1 cellular context compared by ENCODE assay signal in genomic region chr15:69290346-69291164, GRCh38.
TF ChIP-seq lines count a peak whose summit lies in the region.

No MANE protein-coding gene starts in this region.

TF ChIP-seq in IMR-90, 13 proteins besides CTCF, POLR2A, EP300 and RAD21:
- TF ChIP-seq CEBPB (IDR thresholded peaks at IDR 0.05; ENCODE audit: low read depth, low read length) = no peak
- TF ChIP-seq SMC3 (IDR thresholded peaks at IDR 0.05; ENCODE audit: low read depth, low read length) = no peak
- no peak for TF ChIP-seq BHLHE40 (IDR thresholded peaks at IDR 0.05; ENCODE audit: low read depth, low read length)
- no peak for TF ChIP-seq MAFK (IDR thresholded peaks at IDR 0.05; ENCODE audit: low read depth, low read length)
- no peak for TF ChIP-seq ELK1 (IDR thresholded peaks at IDR 0.05; ENCODE audit: borderline replicate concordance, low read depth, low read length)
- TF ChIP-seq RFX5 (IDR thresholded peaks at IDR 0.05; ENCODE audit: low read depth, low read length) = no peak
- TF ChIP-seq CHD1 (IDR thresholded peaks at IDR 0.05; ENCODE audit: low read depth, low read length) = no peak
- TF ChIP-seq, protein P1, sequence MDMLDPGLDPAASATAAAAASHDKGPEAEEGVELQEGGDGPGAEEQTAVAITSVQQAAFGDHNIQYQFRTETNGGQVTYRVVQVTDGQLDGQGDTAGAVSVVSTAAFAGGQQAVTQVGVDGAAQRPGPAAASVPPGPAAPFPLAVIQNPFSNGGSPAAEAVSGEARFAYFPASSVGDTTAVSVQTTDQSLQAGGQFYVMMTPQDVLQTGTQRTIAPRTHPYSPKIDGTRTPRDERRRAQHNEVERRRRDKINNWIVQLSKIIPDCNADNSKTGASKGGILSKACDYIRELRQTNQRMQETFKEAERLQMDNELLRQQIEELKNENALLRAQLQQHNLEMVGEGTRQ (IDR thresholded peaks at IDR 0.05; ENCODE audit: low read depth, low read length) = no peak
- TF ChIP-seq MAZ (IDR thresholded peaks at IDR 0.05; ENCODE audit: borderline replicate concordance, low read depth, low read length) = no peak
- TF ChIP-seq FOS (IDR thresholded peaks at IDR 0.05; ENCODE audit: low read depth, low read length) = no peak
- no peak for TF ChIP-seq RCOR1 (IDR thresholded peaks at IDR 0.05; ENCODE audit: insufficient replicate concordance, low read length)
- no peak for TF ChIP-seq MXI1 (IDR thresholded peaks at IDR 0.05; ENCODE audit: borderline replicate concordance, low read depth, low read length)
- no peak for TF ChIP-seq NFE2L2 (IDR thresholded peaks at IDR 0.05; ENCODE audit: low read depth, low read length)
